In the genomic region with DNA sequence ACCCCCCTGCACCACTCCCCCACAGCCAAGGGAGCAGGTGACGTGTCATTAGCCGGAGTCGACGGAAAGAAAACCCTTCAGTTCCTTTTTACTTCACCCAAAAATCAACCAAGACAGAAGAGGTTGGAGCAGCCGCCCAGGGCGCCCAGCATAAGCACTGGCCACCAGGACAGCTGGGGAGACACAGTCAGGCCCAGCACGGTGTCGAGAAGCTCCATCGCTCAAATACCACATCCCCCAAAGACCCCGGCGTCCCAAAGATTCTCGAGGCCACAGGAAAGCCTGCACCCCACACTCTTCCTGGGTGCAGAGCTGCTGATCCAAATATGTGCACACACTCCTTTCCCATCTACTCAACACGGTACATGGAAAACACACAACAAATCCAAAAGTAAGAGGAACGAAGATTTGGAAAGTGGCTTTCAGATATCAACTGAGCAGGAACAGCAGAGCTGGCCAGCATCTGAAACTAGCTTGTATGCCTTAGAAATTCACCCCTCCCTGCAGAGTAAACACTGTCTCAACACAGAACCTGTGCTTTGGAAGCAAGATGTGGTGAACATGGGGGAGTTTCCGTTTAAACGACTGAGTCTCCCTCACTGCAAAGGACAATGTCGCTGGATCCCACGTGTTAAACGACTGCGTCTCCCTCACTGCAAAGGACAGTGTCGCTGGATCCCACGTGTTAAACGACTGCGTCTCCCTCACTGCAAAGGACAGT, we compare ENCODE assay signal across 1 cellular context.
TF ChIP-seq lines count a peak whose summit lies in the region.

No MANE protein-coding gene starts in this region.

TF ChIP-seq in H1, 55 proteins besides CTCF, POLR2A, EP300 and RAD21:
- TF ChIP-seq BCL11A (IDR thresholded peaks at IDR 0.05; ENCODE audit: low read depth in 2 of 2, low read length in 2 of 2): no peak
- no peak for TF ChIP-seq CBX8 (IDR thresholded peaks at IDR 0.05; ENCODE audit: borderline replicate concordance, low read depth, low read length)
